In genomic region chr15:81526029-81526428, GRCh38 we compare ENCODE assay signal across 35 cellular contexts.
"Had no signal": no experiment of that assay in that cellular context is flagged by ENCODE, and none has a peak within 500 bp of the region (broad histone marks: within the 10 kb centered on the region; RNA-seq: fewer than 3 reads in every experiment).

No MANE protein-coding gene starts in this region.

- H3K9me3 ChIP-seq: MG63 had no signal

- H3K4me2 ChIP-seq: KMS-11 had no signal

- DNase-seq: Karpas-422, Kasumi-1, KG1, MG63, MM.1S, MV-4-11, NCI-H1048, NCI-H1092, NCI-H1092 treated with DMSO at 0.1 percent for 48 hours, NCI-H1105, NCI-H1105 treated with DMSO at 0.1 percent for 48 hours, NCI-H1417, NCI-H1417 treated with DMSO at 0.1 percent for 48 hours, NCI-H1436, NCI-H1436 treated with DMSO at 0.1 percent for 48 hours, NCI-H146, NCI-H1694, NCI-H1694 treated with DMSO at 0.1 percent for 48 hours, NCI-H187, NCI-H187 treated with DMSO at 0.1 percent for 48 hours, NCI-H1930, NCI-H2029, NCI-H2029 treated with DMSO at 0.1 percent for 48 hours, NCI-H2081, NCI-H2081 treated with DMSO at 0.1 percent for 48 hours, NCI-H2107, NCI-H2171, NCI-H2171 treated with DMSO at 0.1 percent for 48 hours, NCI-H2227 treated with DMSO at 0.1 percent for 48 hours, NCI-H226, NCI-H345, NCI-H446, NCI-H446 treated with DMSO at 0.1 percent for 48 hours, NCI-H510A had no signal

- H3K27ac ChIP-seq: KMS-11 had no signal

- H3K27me3 ChIP-seq: MG63 had no signal

- H3K9ac ChIP-seq: KMS-11 had no signal

- H3K4me3 ChIP-seq: MG63 had no signal

- H3K36me3 ChIP-seq: MG63 had no signal
